ENCODE assay signal across 8 cellular contexts in the genomic region with DNA sequence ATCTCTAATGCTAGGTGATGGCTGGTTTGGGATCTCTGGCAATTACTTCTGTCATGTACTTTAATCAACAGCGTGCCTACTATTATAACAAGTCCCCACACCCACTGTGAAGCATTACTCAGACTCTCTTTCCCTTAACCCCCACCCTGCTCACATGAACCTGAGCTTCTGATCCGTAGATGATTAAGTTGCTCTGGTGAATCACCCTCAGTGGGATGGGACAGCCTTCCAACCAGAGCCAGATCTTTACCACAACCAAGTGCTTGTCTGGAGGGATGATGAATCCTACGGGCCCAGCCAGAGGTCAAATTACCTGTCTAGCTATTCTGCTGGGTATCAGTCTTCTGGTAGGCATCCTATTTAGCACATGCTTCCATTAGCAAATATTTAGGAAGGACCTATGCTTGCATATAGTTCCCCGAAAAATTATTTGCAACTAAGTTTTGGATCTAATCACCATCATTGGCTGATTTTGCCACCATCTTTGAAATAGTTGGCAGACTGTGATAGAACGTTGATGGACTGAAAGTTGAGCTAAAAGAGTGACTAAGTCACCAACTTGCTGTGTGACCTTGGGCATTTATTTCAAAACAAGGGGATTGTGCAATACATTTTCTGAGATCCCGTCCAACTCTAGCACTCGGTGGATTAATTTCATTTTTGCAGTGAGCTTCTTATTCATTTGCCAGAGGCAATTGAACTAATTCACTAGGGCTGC. TPM values are rescaled to one million over a fixed set of nuclear protein-coding genes. Genes with fewer than 3 reads are reported as not detected.
DNase-seq lines count a peak whose midpoint lies in the region; ATAC-seq and TF ChIP-seq lines count a peak whose summit lies in the region.
"Not testable (repeated sequence)": the region's sequence is repeated elsewhere in the genome, so short reads cannot be mapped to it uniquely, and the experiment has no call there.
"Had no signal": no experiment of that assay in that cellular context is flagged by ENCODE, and none has a peak within 500 bp of the region (broad histone marks: within the 10 kb centered on the region; RNA-seq: fewer than 3 reads in every experiment).

No MANE protein-coding gene starts in this region.

- not testable (repeated sequence) for H3K27me3 ChIP-seq in IMR-90 (ENCODE audit: control insufficient read depth, insufficient read depth, low read length); gastroesophageal sphincter; right cardiac atrium (ENCODE audit: control insufficient read depth, insufficient read depth); lung (ENCODE audit: control insufficient read depth, insufficient read depth); aorta (ENCODE audit: control insufficient read depth in 1 of 2, insufficient read depth in 2 of 2, low read length in 1 of 2)

- CTCF ChIA-PET in IMR-90 (lab: Yijun Ruan, JAX), result not testable (repeated sequence)

- not testable (repeated sequence) for DNase-seq in IMR-90; right cardiac atrium; lung (ENCODE audit: low spot score); sciatic nerve (ENCODE audit: low spot score); aorta

- H2AFZ ChIP-seq in IMR-90 (replicated peaks; ENCODE audit: low read length, poor library complexity), result not testable (repeated sequence)

- H3K27ac ChIP-seq in IMR-90 (ENCODE audit: insufficient read depth, low read length); gastroesophageal sphincter; right cardiac atrium (ENCODE audit: low read length); lung (ENCODE audit: low read depth in 1 of 2, low read length in 1 of 2); aorta (ENCODE audit: low read depth in 1 of 2, low read length in 2 of 2): not testable (repeated sequence)

- H3K9me3 ChIP-seq in IMR-90 (ENCODE audit: control insufficient read depth, insufficient read depth, low read length); gastroesophageal sphincter; right cardiac atrium (ENCODE audit: control insufficient read depth, low read length); lung (ENCODE audit: control insufficient read depth in 2 of 2, insufficient read depth in 1 of 2, low read length in 1 of 2); aorta (ENCODE audit: control insufficient read depth, low read length): not testable (repeated sequence)

- not testable (repeated sequence) for H2AK5ac ChIP-seq in IMR-90 (ENCODE audit: low read depth, low read length)

- not testable (repeated sequence) for H3K4ac ChIP-seq in IMR-90 (ENCODE audit: low read depth, low read length)

- in situ Hi-C loops in IMR-90 (cut with MboI; ENCODE audit: low sequenced_read_pairs), result not testable (repeated sequence)

- not testable (repeated sequence) for H3K4me2 ChIP-seq in IMR-90 (ENCODE audit: low read depth, low read length)

- not testable (repeated sequence) for H4K5ac ChIP-seq in IMR-90 (ENCODE audit: low read depth, low read length)

- not testable (repeated sequence) for TF ChIP-seq CTCF in IMR-90 (conservative IDR thresholded peaks at IDR 0.05; ENCODE audit: low read depth, low read length); gastroesophageal sphincter (IDR thresholded peaks at IDR 0.05); lung (IDR thresholded peaks at IDR 0.05; ENCODE audit: control extremely low read depth, extremely low read depth)

- not testable (repeated sequence) for H4K8ac ChIP-seq in IMR-90 (ENCODE audit: low read depth in 2 of 2, low read length in 2 of 2)

- H4K20me1 ChIP-seq in IMR-90 (ENCODE audit: insufficient read depth, low read length), result not testable (repeated sequence)

- dilution Hi-C loops in IMR-90 (cut with HindIII; ENCODE audit: low sequenced_read_pairs, unreplicated experiment), result not testable (repeated sequence)

- not testable (repeated sequence) for H3K4me3 ChIP-seq in IMR-90 (ENCODE audit: insufficient read depth, low read depth, low read length); gastroesophageal sphincter; right cardiac atrium (ENCODE audit: low read length); lung; aorta (ENCODE audit: low read length in 2 of 2)

- not testable (repeated sequence) for TF ChIP-seq RAD21 in IMR-90 (IDR thresholded peaks at IDR 0.05; ENCODE audit: low read length)

- H2BK120ac ChIP-seq in IMR-90 (ENCODE audit: low read depth, low read length), result not testable (repeated sequence)

- H4K91ac ChIP-seq in IMR-90 (ENCODE audit: insufficient read depth, low read depth, low read length), result not testable (repeated sequence)

- not testable (repeated sequence) for BruUV-seq in IMR-90 (replicated peaks; lab: Mats Ljungman, UMichigan)

- not testable (repeated sequence) for H3K23ac ChIP-seq in IMR-90 (ENCODE audit: low read depth, low read length)

- H3K18ac ChIP-seq in IMR-90 (ENCODE audit: low read depth, low read length), result not testable (repeated sequence)

- not testable (repeated sequence) for TF ChIP-seq EP300 in gastroesophageal sphincter (IDR thresholded peaks at IDR 0.05)

- not testable (repeated sequence) for H3K56ac ChIP-seq in IMR-90 (ENCODE audit: extremely low read depth, insufficient read depth, low read length)

- not testable (repeated sequence) for H2BK20ac ChIP-seq in IMR-90 (ENCODE audit: low read depth, low read length)

- not testable (repeated sequence) for H3K9ac ChIP-seq in IMR-90 (ENCODE audit: low read depth, low read length)

- no CpG with 5 or more reads among the region's 7 CpGs for WGBS in IMR-90 (ENCODE audit: extremely low coverage in 2 of 2, insufficient read length in 1 of 2), 2 experiments
- WGBS in gastroesophageal sphincter (ENCODE audit: low coverage in 1 of 2), 2 donors, result no CpG with 5 or more reads among the region's 7 CpGs
- no CpG with 5 or more reads among the region's 7 CpGs for WGBS in right cardiac atrium
- WGBS in lung, 2 donors, result no CpG with 5 or more reads among the region's 7 CpGs
- no CpG with 5 or more reads among the region's 7 CpGs for WGBS in aorta, 2 donors

- not testable (repeated sequence) for H3K14ac ChIP-seq in IMR-90 (replicated peaks; ENCODE audit: low read depth, low read length)

- not testable (repeated sequence) for H3K9me1 ChIP-seq in IMR-90 (ENCODE audit: insufficient read depth, low read length)

- intact Hi-C loops in IMR-90 (cut with micrococcal nuclease); right cardiac atrium (cut with DNase I); sciatic nerve (cut with DNase I); aorta (cut with DNase I): not testable (repeated sequence)

- not testable (repeated sequence) for H2BK15ac ChIP-seq in IMR-90 (ENCODE audit: low read depth, low read length)

- POLR2A ChIA-PET in IMR-90 (lab: Charles Lee; ENCODE audit: unreplicated experiment), result not testable (repeated sequence)

- not testable (repeated sequence) for H2BK5ac ChIP-seq in IMR-90 (ENCODE audit: low read depth, low read length, poor library complexity, severe bottlenecking)

- ATAC-seq in IMR-90 (ENCODE audit: low read depth), result peak; percentile 84
- ATAC-seq in SK-N-SH treated with all-trans-retinoic acid at 6 μM for 48 hours, result peak; percentile 90
- peak; percentile 76 for ATAC-seq in gastroesophageal sphincter
- ATAC-seq in right cardiac atrium, result peak; percentile 44 to 60
- peak; percentile 41 for ATAC-seq in lung (ENCODE audit: insufficient read depth, low FRiP score)
- ATAC-seq in sciatic nerve, result peak; percentile 84
- peak; percentile 77 for ATAC-seq in aorta (ENCODE audit: low FRiP score)

- not testable (repeated sequence) for H3K4me1 ChIP-seq in IMR-90 (ENCODE audit: control insufficient read depth, insufficient read depth, low read length); gastroesophageal sphincter; right cardiac atrium (ENCODE audit: control insufficient read depth, insufficient read depth, low read length); lung (ENCODE audit: control insufficient read depth in 2 of 2, insufficient read depth in 2 of 2, low read length in 2 of 2); aorta (ENCODE audit: control insufficient read depth in 1 of 2, insufficient read depth in 2 of 2, low read length in 2 of 2)

- TF ChIP-seq POLR2A in IMR-90 (IDR thresholded peaks at IDR 0.05; ENCODE audit: low read depth, low read length); gastroesophageal sphincter (IDR thresholded peaks at IDR 0.05): not testable (repeated sequence)

- not testable (repeated sequence) for H2AK9ac ChIP-seq in IMR-90 (replicated peaks; ENCODE audit: low read depth, low read length, poor library complexity)

- not testable (repeated sequence) for H3K36me3 ChIP-seq in IMR-90 (ENCODE audit: control insufficient read depth, insufficient read depth, low read length); gastroesophageal sphincter; lung (ENCODE audit: control insufficient read depth in 2 of 2, insufficient read depth in 2 of 2, low read length in 2 of 2); aorta (ENCODE audit: control insufficient read depth in 1 of 2, insufficient read depth in 2 of 2, low read length in 1 of 2)

- H3K79me1 ChIP-seq in IMR-90 (ENCODE audit: low read depth in 1 of 2, low read length in 2 of 2), result not testable (repeated sequence)

RNA-seq across cellular contexts. Expression of a gene that starts 26.7 kb away (rescaled TPM):
- total RNA-seq in IMR-90 (2012; rRNA removed) (0.72 and 0.83 TPM in 2 replicates), gastroesophageal sphincter (under 1 TPM in 2 of 4 donors, not detected in 2; 0.15 to 0.40 TPM), right cardiac atrium (under 1 TPM; 0.17 to 0.37 (median 0.24) TPM), lung (under 1 TPM; 0.52 to 0.60 TPM), sciatic nerve (0.40 TPM), aorta (under 1 TPM; 0.24 to 0.29 TPM)
- polyA plus RNA-seq in IMR-90 (2012; rRNA removed) (1.2 and 1.4 TPM in 2 replicates), right cardiac atrium (0.09 TPM), lung (under 1 TPM; 0.35 to 0.41 TPM), aorta (under 1 TPM in 1 of 2 donors, not detected in 1; 0.63 TPM)
- 0.20 and 0.37 TPM in 2 replicates for polyA plus RNA-seq in IMR-90 (2012; cell fraction: cytosol; rRNA removed)
- 0.18 and 1.3 TPM in 2 replicates for polyA plus RNA-seq in IMR-90 (2012; cell fraction: nucleus; rRNA removed; ENCODE audit: low replicate concordance)
- total RNA-seq: CD4-positive, alpha-beta memory T cell had no signal
- polyA plus RNA-seq: CD4-positive, alpha-beta memory T cell had no signal

RNA-seq across cellular contexts. Expression of a gene that starts 27.4 kb away (rescaled TPM):
- total RNA-seq in IMR-90 (2012; rRNA removed) (50.7 and 69.2 TPM in 2 replicates), gastroesophageal sphincter (10 to 100 TPM; 13.1 to 27.9 (median 20.2) TPM), right cardiac atrium (10 to 100 TPM; 16.5 to 22.3 (median 20.0) TPM), lung (10 to 100 TPM; 33.2 to 49.8 TPM), sciatic nerve (89.4 TPM), aorta (10 to 100 TPM; 47.8 to 51.3 TPM)
- polyA plus RNA-seq in IMR-90 (2012; rRNA removed) (14.3 and 15.9 TPM in 2 replicates), right cardiac atrium (5.9 TPM), lung (10 to 100 TPM in 1 of 2 donors, 1 to 10 TPM in 1; 5.8 to 17.5 TPM), aorta (10 to 100 TPM in 1 of 2 donors, 1 to 10 TPM in 1; 3.5 to 13.7 TPM)
- 4.6 and 17.7 TPM in 2 replicates for polyA plus RNA-seq in IMR-90 (2012; cell fraction: cytosol; rRNA removed)
- polyA plus RNA-seq in IMR-90 (2012; cell fraction: nucleus; rRNA removed; ENCODE audit: low replicate concordance), result 6.1 and 23.9 TPM in 2 replicates
